In the genomic region with DNA sequence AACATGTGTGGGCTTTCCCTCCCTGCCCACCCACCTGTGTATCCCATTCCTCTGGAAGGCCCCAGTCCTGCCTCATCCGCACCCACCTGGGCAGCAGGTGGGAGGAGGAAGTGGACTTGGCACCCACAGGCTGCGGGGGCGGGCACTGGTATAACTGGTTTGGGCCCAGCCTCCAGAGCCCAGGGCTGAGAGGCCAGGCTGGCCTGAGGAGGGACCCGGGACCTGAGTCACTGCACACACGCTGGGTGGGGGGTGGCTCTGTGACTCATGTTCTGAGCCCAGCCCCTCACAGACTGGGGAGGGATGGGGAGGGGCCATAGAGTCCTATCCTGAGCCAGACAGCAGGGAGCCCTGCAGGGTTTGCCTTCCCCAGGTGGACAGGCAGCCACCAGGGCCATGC, we compare ENCODE assay signal across 12 cellular contexts. TPM values are rescaled to one million over a fixed set of nuclear protein-coding genes. Genes with fewer than 3 reads are reported as not detected.
DNase-seq lines count a peak whose midpoint lies in the region; ATAC-seq, FAIRE-seq and TF ChIP-seq lines count a peak whose summit lies in the region.
"Had no signal": no experiment of that assay in that cellular context is flagged by ENCODE, and none has a peak within 500 bp of the region (broad histone marks: within the 10 kb centered on the region; RNA-seq: fewer than 3 reads in every experiment).

No MANE protein-coding gene starts in this region.

- no peak overlapping the region for H3K27ac ChIP-seq in A673 (ENCODE audit: low read depth, low read length, poor library complexity, severe bottlenecking)
- peak overlapping the region; percentile 39; the same call in 1 of the 3 replicates for H3K27ac ChIP-seq in K562 (ENCODE audit: extremely low read depth, low read depth, low read length)
- H3K27ac ChIP-seq: cardiac muscle cell, ovary had no signal

- no peak for TF ChIP-seq POLR2A in K562 (conservative IDR thresholded peaks at IDR 0.05)
- no peak for TF ChIP-seq POLR2A in GM18505 (IDR thresholded peaks at IDR 0.05; ENCODE audit: borderline replicate concordance, extremely low read depth, insufficient read depth, insufficient read length)

- ATAC-seq in K562: peak; percentile 91
- peak; percentile 38 for ATAC-seq in left lobe of liver
- no peak for ATAC-seq in GM18505 (IDR thresholded peaks at IDR 0.05; ENCODE audit: unreplicated experiment)

- CTCF ChIA-PET in A673 (lab: Charles Lee) (no interaction called here), K562 (lab: Yijun Ruan, JAX; ENCODE audit: low intra/inter-chr PET ratio) (no interaction called here)

- H3K4me2 ChIP-seq in K562 (ENCODE audit: insufficient read depth, low read length): no peak overlapping the region

- H2AFZ ChIP-seq in K562 (ENCODE audit: low read depth, low read length): no peak overlapping the region

- H3K9me1 ChIP-seq in K562 (ENCODE audit: control insufficient read depth, insufficient read depth, low read length): no peaks in the 10 kb centered on the region

- no peaks in the 10 kb centered on the region for H4K20me1 ChIP-seq in K562 (replicated peaks; ENCODE audit: control insufficient read depth, insufficient read depth, low read length)

- H3K36me3 ChIP-seq in A673 (ENCODE audit: insufficient read depth, low read length, poor library complexity, severe bottlenecking) (no peaks in the 10 kb centered on the region), K562 (ENCODE audit: control insufficient read depth, insufficient read depth, low read length) (no peaks in the 10 kb centered on the region)
- H3K36me3 ChIP-seq: cardiac muscle cell, ovary had no signal

- no peak for TF ChIP-seq CTCF in A673 (conservative IDR thresholded peaks at IDR 0.05; ENCODE audit: low read depth, low read length)
- TF ChIP-seq CTCF in K562 (IDR thresholded peaks at IDR 0.05 in 2 of 3, conservative IDR thresholded peaks at IDR 0.05 in 1 of 3; ENCODE audit: insufficient read depth in 2 of 3, low read depth in 1 of 3, low read length in 3 of 3): no peak

- H3K4me1 ChIP-seq in A673 (ENCODE audit: insufficient read depth, low read length, poor library complexity, severe bottlenecking): peaks cover 6% of the 10 kb centered on the region
- H3K4me1 ChIP-seq in K562 (replicated peaks in 1 of 2; ENCODE audit: control insufficient read depth in 2 of 2, insufficient read depth in 2 of 2, low read length in 2 of 2): peaks cover 14 to 79% of the 10 kb centered on the region in 2 experiments; a peak in 4 of 5 replicates

- no peak for TF ChIP-seq EP300 in K562 (IDR thresholded peaks at IDR 0.05; ENCODE audit: low read length)

- in situ Hi-C loops in K562 (cut with MboI): no loop called here
- in situ Hi-C loops in KBM-7 (cut with MboI; ENCODE audit: low pct_unique_long_range_greater_than_20kb, low sequenced_read_pairs): no loop called here

- H3K4me3 ChIP-seq in A673 (ENCODE audit: low read depth, low read length, poor library complexity, severe bottlenecking) (no peak overlapping the region), K562 (no peak overlapping the region)
- H3K4me3 ChIP-seq: cardiac muscle cell, ovary, tibial nerve had no signal

- intact Hi-C loops in A673 (cut with micrococcal nuclease; ENCODE audit: unreplicated experiment) (no loop called here), K562 (cut with micrococcal nuclease) (no loop called here)

- FAIRE-seq in K562 (lab: Jason Lieb, UNC): peak; percentile 83

- no peaks in the 10 kb centered on the region for H3K79me2 ChIP-seq in K562 (ENCODE audit: control insufficient read depth, insufficient read depth, low read length)

- POLR2A ChIA-PET in A673 (lab: Charles Lee; ENCODE audit: low non-redundant PET): no interaction called here
- POLR2A ChIA-PET in K562 (lab: Yijun Ruan, JAX): interaction anchor here (1.1 to 2.0 kb wide), 2 partner anchors 8 to 28 kb away, joined by 3 to 6 read pairs; no protein-coding TSS in a partner anchor

- 30% methylated on average over 5 of the region's 5 CpGs for WGBS in K562 (ENCODE audit: insufficient coverage, low coverage, missing lambda C conversion rate)

- BruUV-seq in A673 (replicated peaks; lab: Mats Ljungman, UMichigan) (no TSS peak), K562 (replicated peaks; lab: Mats Ljungman, UMichigan) (no TSS peak)

- no peak for TF ChIP-seq RAD21 in K562 (CRISPR knock-in tag; conservative IDR thresholded peaks at IDR 0.05 in 1 of 2, IDR thresholded peaks at IDR 0.05 in 1 of 2)

- H3K27me3 ChIP-seq in A673 (replicated peaks; ENCODE audit: insufficient read depth, low read depth, low read length, poor library complexity) (no peaks in the 10 kb centered on the region), K562 (ENCODE audit: control insufficient read depth in 2 of 2, insufficient read depth in 2 of 2, low read length in 2 of 2) (no peaks in the 10 kb centered on the region)
- H3K27me3 ChIP-seq: ovary had no signal

- peak; percentile 79 for DNase-seq in A673 (ENCODE audit: low spot score)
- peak; percentile 85 for DNase-seq in HK-2 (ENCODE audit: unreplicated experiment)
- peak; percentile 87 to 93 (median 91) for DNase-seq in K562 (ENCODE audit: extremely low read depth in 1 of 4, low spot score in 3 of 4)
- no peak for DNase-seq in left lobe of liver (ENCODE audit: low spot score)
- DNase-seq in SHP77 treated with DMSO at 0.1 percent for 48 hours (lab: John Stamatoyannopoulos, UW): no peak
- DNase-seq in KBM-7: no peak
- DNase-seq in middle frontal gyrus (ENCODE audit: extremely low spot score, low spot score): no peak
- DNase-seq: GDM1 had no signal

- H3K9me3 ChIP-seq in A673 (ENCODE audit: low read depth, low read length, poor library complexity, severe bottlenecking): no peaks in the 10 kb centered on the region
- H3K9me3 ChIP-seq in K562 (replicated peaks; ENCODE audit: control insufficient read depth, insufficient read depth, low read depth, low read length): no peaks in the 10 kb centered on the region
- H3K9me3 ChIP-seq: ovary, tibial nerve had no signal

- H3K9ac ChIP-seq in K562 (ENCODE audit: insufficient read depth in 1 of 2, low read depth in 2 of 2, low read length in 2 of 2): peak overlapping the region in 1 of 2 experiments; percentile 24; a peak in 2 of 4 replicates

TF ChIP-seq in K562, 482 proteins besides CTCF, POLR2A, EP300 and RAD21 (continues in another document):
- no peak for TF ChIP-seq SRSF3 (IDR thresholded peaks at IDR 0.05; ENCODE audit: insufficient read depth, low read length)
- TF ChIP-seq, protein P1, sequence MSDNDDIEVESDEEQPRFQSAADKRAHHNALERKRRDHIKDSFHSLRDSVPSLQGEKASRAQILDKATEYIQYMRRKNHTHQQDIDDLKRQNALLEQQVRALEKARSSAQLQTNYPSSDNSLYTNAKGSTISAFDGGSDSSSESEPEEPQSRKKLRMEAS (CRISPR knock-in tag; IDR thresholded peaks at IDR 0.05): peak; percentile 19; the same call in 1 of the 2 replicates
- TF ChIP-seq NFE2 (IDR thresholded peaks at IDR 0.05; ENCODE audit: low read depth): peak; percentile 70
- peak; percentile 93 for TF ChIP-seq JUND (IDR thresholded peaks at IDR 0.05; ENCODE audit: borderline replicate concordance, low read depth, low read length)
- peak; percentile 64; the same call in 1 of the 3 replicates for TF ChIP-seq JUND (tag; IDR thresholded peaks at IDR 0.05; ENCODE audit: borderline replicate concordance, low read depth, low read length)
- no peak for TF ChIP-seq ZNF12 (CRISPR knock-in tag; IDR thresholded peaks at IDR 0.05)
- TF ChIP-seq DPF2 (IDR thresholded peaks at IDR 0.05): peak; percentile 67; the same call in 1 of the 2 replicates
- TF ChIP-seq MTA2 (IDR thresholded peaks at IDR 0.05; ENCODE audit: low read depth): no peak

RNA-seq across cellular contexts. Expression of a gene that starts 16.7 kb away (rescaled TPM):
- total RNA-seq in A673 (2021): 25.0 and 33.7 TPM in 2 replicates
- total RNA-seq in K562 (2011; cell fraction: chromatin; rRNA removed; ENCODE audit: low replicate concordance): 3.2 and 7.8 TPM in 2 replicates
- 13.6 and 14.7 TPM in 2 replicates for total RNA-seq in K562 (2011; cell fraction: nucleolus; rRNA removed)
- 5.4 and 5.7 TPM in 2 replicates for total RNA-seq in K562 (2011; cell fraction: nucleoplasm; rRNA removed)
- 14.8 and 26.2 TPM in 2 replicates for total RNA-seq in K562 (2014; rRNA removed)
- total RNA-seq in K562 (2014; rRNA removed; fragmentation: Illumina TruSeq; extraction: Trizol): 0.70 and 0.76 TPM in 2 replicates
- 5.7 and 6.3 TPM in 2 replicates for total RNA-seq in K562 (2015; rRNA removed; fragmentation: Illumina TruSeq; extraction: Trizol)
- total RNA-seq in K562 (2021): 42.4 and 43.2 TPM in 2 replicates
- 4.7 and 4.9 TPM in 2 replicates for polyA plus RNA-seq in K562 (2011; rRNA removed)
- 19.3 and 101 TPM in 2 replicates for polyA plus RNA-seq in K562 (2011; cell fraction: cytosol; rRNA removed)
- 10.5 and 21.0 TPM in 2 replicates for polyA plus RNA-seq in K562 (2011; cell fraction: nucleus; rRNA removed)
- polyA plus RNA-seq in K562 (2012): 26.8 and 31.0 TPM in 2 replicates
- polyA plus RNA-seq in K562 (2014; fragmentation: Illumina TruSeq; extraction: Trizol): 4.0 and 24.8 TPM in 2 replicates
- under 1 TPM; 0.43 to 0.87 TPM for polyA plus RNA-seq in K562 (2014; fragmentation: Nextera tagmentation; extraction: Ambion mirVana)
- 33.6 and 37.8 TPM in 2 replicates for polyA plus RNA-seq in K562 (2014; rRNA removed)
- 0.84 and 1.1 TPM in 2 replicates for polyA minus RNA-seq in K562 (2011; rRNA and poly(A)+ RNA removed)
- 14.8 and 27.2 TPM in 2 replicates for polyA minus RNA-seq in K562 (2011; cell fraction: cytosol; rRNA and poly(A)+ RNA removed)
- 11.8 and 14.1 TPM in 2 replicates for polyA minus RNA-seq in K562 (2011; cell fraction: nucleus; rRNA and poly(A)+ RNA removed)
- 1.3 TPM for total RNA-seq in left lobe of liver

RNA-seq across cellular contexts. Expression of a gene that starts 26.9 kb away (rescaled TPM):
- total RNA-seq in A673 (2021) (2.9 and 3.5 TPM in 2 replicates), K562 (2014; rRNA removed) (19.2 and 23.5 TPM in 2 replicates), K562 (2014; rRNA removed; fragmentation: Illumina TruSeq; extraction: Trizol) (3.5 and 4.0 TPM in 2 replicates), K562 (2015; rRNA removed; fragmentation: Illumina TruSeq; extraction: Trizol) (2.8 and 3.5 TPM in 2 replicates), K562 (2021) (21.1 and 21.9 TPM in 2 replicates), left lobe of liver (8.4 TPM)
- 7.1 and 13.9 TPM in 2 replicates for total RNA-seq in K562 (2011; cell fraction: chromatin; rRNA removed; ENCODE audit: low replicate concordance)
- total RNA-seq in K562 (2011; cell fraction: nucleolus; rRNA removed): 20.5 and 24.5 TPM in 2 replicates
- total RNA-seq in K562 (2011; cell fraction: nucleoplasm; rRNA removed): 10.9 and 11.1 TPM in 2 replicates
- polyA plus RNA-seq in K562 (2011; rRNA removed) (9.2 and 17.4 TPM in 2 replicates), K562 (2014; fragmentation: Illumina TruSeq; extraction: Trizol) (3.9 and 5.2 TPM in 2 replicates), K562 (2014; fragmentation: Nextera tagmentation; extraction: Ambion mirVana) (10 to 100 TPM in 1 of 2 experiments, 1 to 10 TPM in 1; 9.3 to 18.7 TPM), K562 (2014; rRNA removed) (11.0 and 13.0 TPM in 2 replicates)
- 12.9 and 29.1 TPM in 2 replicates for polyA plus RNA-seq in K562 (2011; cell fraction: cytosol; rRNA removed)
- 25.4 and 25.7 TPM in 2 replicates for polyA plus RNA-seq in K562 (2011; cell fraction: nucleus; rRNA removed)
- polyA plus RNA-seq in K562 (2012): 10.9 and 13.2 TPM in 2 replicates
- polyA minus RNA-seq in K562 (2011; rRNA and poly(A)+ RNA removed): 4.8 and 6.4 TPM in 2 replicates
- 11.8 and 22.5 TPM in 2 replicates for polyA minus RNA-seq in K562 (2011; cell fraction: cytosol; rRNA and poly(A)+ RNA removed)
- polyA minus RNA-seq in K562 (2011; cell fraction: nucleus; rRNA and poly(A)+ RNA removed): 7.5 and 8.9 TPM in 2 replicates

Comparison
In these comparisons a context has a peak if more than half of its experiments do, and no peak if none do; other contexts are left out.
1. DNase-seq: peak in A673 (single experiment), HK-2 (single experiment) and K562 (4 of 4); none in left lobe of liver (single experiment), SHP77 treated with DMSO at 0.1 percent for 48 hours (single experiment), KBM-7 (single experiment) and middle frontal gyrus (single experiment).